ENCODE assay signal across 8 cellular contexts in the genomic region with DNA sequence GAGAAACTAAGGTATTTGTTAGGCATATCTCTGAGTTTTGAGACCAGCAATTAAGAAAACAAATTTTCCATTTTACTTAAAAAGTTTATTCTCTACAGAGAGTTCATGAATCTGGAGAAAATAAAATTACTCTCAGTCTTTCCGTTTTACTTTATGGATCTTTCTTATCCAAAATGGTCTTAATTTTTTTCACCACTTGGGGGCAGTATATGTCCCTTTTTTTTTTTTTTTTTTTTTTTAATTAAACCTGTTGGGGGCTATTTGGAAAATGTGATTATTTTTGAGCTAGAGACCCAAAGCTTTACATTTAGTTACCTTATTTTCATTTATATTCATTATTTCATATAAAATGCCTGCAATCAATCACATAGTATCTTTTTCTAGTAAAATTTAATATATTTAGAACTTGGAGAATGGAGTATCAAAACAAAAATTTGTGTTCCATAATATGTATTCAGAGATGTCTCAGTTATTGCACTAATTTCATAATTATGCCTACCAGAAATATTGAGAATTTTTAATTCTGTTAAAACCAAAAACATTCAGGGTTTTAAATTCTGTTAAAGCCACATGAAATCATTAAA. TPM values are rescaled to one million over a fixed set of nuclear protein-coding genes. Genes with fewer than 3 reads are reported as not detected.
DNase-seq lines count a peak whose midpoint lies in the region; ATAC-seq, FAIRE-seq and TF ChIP-seq lines count a peak whose summit lies in the region.

No MANE protein-coding gene starts in this region.

- CTCF ChIA-PET in naive thymus-derived CD4-positive, alpha-beta T cell (lab: Charles Lee) = interaction anchor here (0.6 kb wide), 1 partner anchor 58 kb away, joined by 3 read pairs; no protein-coding TSS in a partner anchor

- no peaks in the 10 kb centered on the region for H3K27me3 Mint-ChIP-seq in naive thymus-derived CD4-positive, alpha-beta T cell

- no peak overlapping the region for H3K4me3 ChIP-seq in naive thymus-derived CD4-positive, alpha-beta T cell (ENCODE audit: low read length)

- no peaks in the 10 kb centered on the region for H3K9me3 ChIP-seq in naive thymus-derived CD4-positive, alpha-beta T cell (ENCODE audit: control insufficient read depth in 2 of 3, low read length in 3 of 3)

- DNase-seq in D721Med (ENCODE audit: insufficient read length, low spot score) (no peak), cerebellar cortex (ENCODE audit: low spot score) (peak; percentile 28), NCI-H1105 treated with DMSO at 0.1 percent for 48 hours (lab: John Stamatoyannopoulos, UW) (no peak), cortex of kidney (lab: John Stamatoyannopoulos, UW) (no peak), SW480 (ENCODE audit: low spot score) (no peak)
- DNase-seq in naive thymus-derived CD4-positive, alpha-beta T cell = peak in 4 of 9 donors; percentile 7 to 22 (median 16)

- ATAC-seq in naive thymus-derived CD4-positive, alpha-beta T cell = peak; percentile 51
- no peak for ATAC-seq in GM19328 (IDR thresholded peaks at IDR 0.05; ENCODE audit: unreplicated experiment)

- no peaks in the 10 kb centered on the region for H3K27me3 ChIP-seq in naive thymus-derived CD4-positive, alpha-beta T cell (ENCODE audit: control insufficient read depth in 2 of 2, insufficient read depth in 2 of 2, low read length in 2 of 2)

- H3K27ac Mint-ChIP-seq in naive thymus-derived CD4-positive, alpha-beta T cell = peak overlapping the region in 3 of 9 donors; percentile 2 to 82 (median 76)

- H3K36me3 Mint-ChIP-seq in naive thymus-derived CD4-positive, alpha-beta T cell = peaks cover 0 to 40% (median 20%) of the 10 kb centered on the region in 5 donors

- no peak overlapping the region for H3K27ac ChIP-seq in naive thymus-derived CD4-positive, alpha-beta T cell (ENCODE audit: low read depth, low read length)

- peaks cover 0 to 15% (median 0%) of the 10 kb centered on the region in 3 experiments for H3K36me3 ChIP-seq in naive thymus-derived CD4-positive, alpha-beta T cell (ENCODE audit: control insufficient read depth in 2 of 3, insufficient read depth in 3 of 3, low read length in 3 of 3)

- H3K4me3 Mint-ChIP-seq in naive thymus-derived CD4-positive, alpha-beta T cell = no peak overlapping the region

- FAIRE-seq in D721Med (lab: Jason Lieb, UNC) = no peak

- intact Hi-C loops in naive thymus-derived CD4-positive, alpha-beta T cell (cut with micrococcal nuclease) = loop anchor here (1.0 to 10.0 kb wide), 4 partner anchors 606 to 899 kb away; no protein-coding TSS in a partner anchor

- no peaks in the 10 kb centered on the region for H3K4me1 ChIP-seq in naive thymus-derived CD4-positive, alpha-beta T cell (ENCODE audit: control insufficient read depth in 2 of 2, insufficient read depth in 2 of 2, low read length in 2 of 2)

- H3K9me3 Mint-ChIP-seq in naive thymus-derived CD4-positive, alpha-beta T cell = peaks cover 0 to 6% (median 0%) of the 10 kb centered on the region in 11 donors

- TF ChIP-seq CTCF in D721Med (IDR thresholded peaks at IDR 0.05; ENCODE audit: insufficient read depth, missing control alignments) (peak; percentile 35), LNCAP (IDR thresholded peaks at IDR 0.05) (0 out of 2 replicates have a peak, but pooled peaks have one; percentile 15)

- POLR2A ChIA-PET in naive thymus-derived CD4-positive, alpha-beta T cell (lab: Charles Lee) = interaction anchor here (0.7 kb wide), 1 partner anchor 249 kb away, joined by 3 read pairs; no protein-coding TSS in a partner anchor

- peaks cover 0 to 8% (median 5%) of the 10 kb centered on the region in 7 donors for H3K4me1 Mint-ChIP-seq in naive thymus-derived CD4-positive, alpha-beta T cell

RNA-seq across cellular contexts. Expression of a gene that starts 27.1 kb away (rescaled TPM):
- total RNA-seq in naive thymus-derived CD4-positive, alpha-beta T cell = 10 to 100 TPM; 27.3 to 40.1 (median 31.6) TPM
- 10 to 100 TPM; 20.4 to 24.9 TPM for polyA plus RNA-seq in naive thymus-derived CD4-positive, alpha-beta T cell

RNA-seq across cellular contexts. Expression of a gene that starts 27.3 kb away (rescaled TPM):
- 10 to 100 TPM; 24.8 to 44.8 (median 39.2) TPM for total RNA-seq in naive thymus-derived CD4-positive, alpha-beta T cell
- polyA plus RNA-seq in naive thymus-derived CD4-positive, alpha-beta T cell = 10 to 100 TPM; 14.4 to 15.3 TPM
